23 cellular contexts compared by ENCODE assay signal in genomic region chr6:168116446-168116974, GRCh38. TPM values are rescaled to one million over a fixed set of nuclear protein-coding genes. Genes with fewer than 3 reads are reported as not detected.
"Had no signal": no experiment of that assay in that cellular context is flagged by ENCODE, and none has a peak within 500 bp of the region (broad histone marks: within the 10 kb centered on the region; RNA-seq: fewer than 3 reads in every experiment).

No MANE protein-coding gene starts in this region.

- ATAC-seq: activated T-helper 17 cell treated with anti-CD3 and anti-CD28 coated beads, Interleukin-2, amount 50 U/mL, for 72 hours; effector memory CD8-positive, alpha-beta T cell; left cardiac atrium; upper lobe of right lung; WTC11 had no signal

- H3K27me3 Mint-ChIP-seq: activated CD4-positive, alpha-beta memory T cell treated with anti-CD3 and anti-CD28 coated beads for 36 hours; activated naive CD8-positive, alpha-beta T cell treated with anti-CD3 and anti-CD28 coated beads for 36 hours; activated T-helper 17 cell treated with anti-CD3 and anti-CD28 coated beads, Interleukin-2, amount 50 U/mL, for 72 hours had no signal

- H3K4me3 ChIP-seq: esophagus muscularis mucosa, thoracic aorta, upper lobe of right lung had no signal

- H3K4me3 Mint-ChIP-seq: activated CD4-positive, alpha-beta memory T cell treated with anti-CD3 and anti-CD28 coated beads for 36 hours; activated naive CD8-positive, alpha-beta T cell treated with anti-CD3 and anti-CD28 coated beads for 36 hours; activated T-helper 17 cell treated with anti-CD3 and anti-CD28 coated beads, Interleukin-2, amount 50 U/mL, for 72 hours; effector memory CD8-positive, alpha-beta T cell; nephron progenitor cell; WTC11 had no signal

- H3K27ac Mint-ChIP-seq: activated CD4-positive, alpha-beta memory T cell treated with anti-CD3 and anti-CD28 coated beads for 36 hours; activated naive CD8-positive, alpha-beta T cell treated with anti-CD3 and anti-CD28 coated beads for 36 hours; activated T-helper 17 cell treated with anti-CD3 and anti-CD28 coated beads, Interleukin-2, amount 50 U/mL, for 72 hours; effector memory CD8-positive, alpha-beta T cell; nephron progenitor cell; WTC11 had no signal

- H3K9me3 ChIP-seq: esophagus muscularis mucosa, thoracic aorta, upper lobe of right lung had no signal

- H3K9me3 Mint-ChIP-seq: activated CD4-positive, alpha-beta memory T cell treated with anti-CD3 and anti-CD28 coated beads for 36 hours had no signal

- H3K4me1 Mint-ChIP-seq: activated naive CD8-positive, alpha-beta T cell treated with anti-CD3 and anti-CD28 coated beads for 36 hours; activated T-helper 17 cell treated with anti-CD3 and anti-CD28 coated beads, Interleukin-2, amount 50 U/mL, for 72 hours had no signal

- DNase-seq: activated CD4-positive, alpha-beta memory T cell treated with anti-CD3 and anti-CD28 coated beads for 36 hours; activated CD4-positive, alpha-beta T cell treated with anti-CD3 and anti-CD28 coated beads for 48 hours; activated naive CD4-positive, alpha-beta T cell treated with Interleukin-2 at 50 U/mL for 16 hours; activated naive CD8-positive, alpha-beta T cell treated with anti-CD3 and anti-CD28 coated beads for 36 hours; activated T-cell treated with anti-CD3 and anti-CD28 coated beads for 4 hours; central memory CD4-positive, alpha-beta T cell; effector memory CD8-positive, alpha-beta T cell; hypothalamus; left cardiac atrium; nephron progenitor cell; nucleus accumbens; stimulated activated CD4-positive, alpha-beta T cell treated with anti-CD3 and anti-CD28 coated beads, Interleukin-4, amount 100 ng/mL, for 1 hour; stimulated activated naive CD4-positive, alpha-beta T cell; T-helper 9 cell had no signal

- H3K36me3 ChIP-seq: esophagus muscularis mucosa, thoracic aorta, upper lobe of right lung had no signal

- H3K27ac ChIP-seq: esophagus muscularis mucosa, thoracic aorta, upper lobe of right lung had no signal

- H3K4me1 ChIP-seq: esophagus muscularis mucosa, upper lobe of right lung had no signal

- H3K36me3 Mint-ChIP-seq: activated CD4-positive, alpha-beta memory T cell treated with anti-CD3 and anti-CD28 coated beads for 36 hours; activated naive CD8-positive, alpha-beta T cell treated with anti-CD3 and anti-CD28 coated beads for 36 hours; WTC11 had no signal

- H3K27me3 ChIP-seq: esophagus muscularis mucosa, upper lobe of right lung had no signal

RNA-seq across cellular contexts. Expression of gene FRMD1, which starts 37.5 kb away (rescaled TPM):
- total RNA-seq: activated CD4-positive, alpha-beta memory T cell treated with anti-CD3 and anti-CD28 coated beads for 36 hours; activated naive CD8-positive, alpha-beta T cell treated with anti-CD3 and anti-CD28 coated beads for 36 hours; activated T-helper 17 cell treated with anti-CD3 and anti-CD28 coated beads, Interleukin-2, amount 50 U/mL, for 72 hours; astrocyte; dermis blood vessel endothelial cell; frontal cortex; T-helper 1 cell treated with Interleukin-12 subunit alpha and Interleukin-12 subunit beta and Interleukin-4 antibody, amounts not matched to agents 30 ng/mL and 1 ng/mL, for 36 hours; thoracic aorta had no signal
